ENCODE assay signal across 1 cellular context in genomic region chr18:10787293-10787901, GRCh38.
TF ChIP-seq lines count a peak whose summit lies in the region.

No MANE protein-coding gene starts in this region.

TF ChIP-seq in GM12878, 131 proteins besides CTCF, POLR2A, EP300 and RAD21 (continued from another document and continues in another):
- TF ChIP-seq BCL3 (IDR thresholded peaks at IDR 0.05; ENCODE audit: borderline replicate concordance, insufficient read depth, low read depth, low read length, poor library complexity, severe bottlenecking), result no peak
- TF ChIP-seq FOXM1 (IDR thresholded peaks at IDR 0.05; ENCODE audit: low read depth, low read length), result peak; percentile 81
- peak; percentile 87; the same call in 1 of the 2 replicates for TF ChIP-seq TBL1XR1 (IDR thresholded peaks at IDR 0.05; ENCODE audit: low read depth, low read length)
- TF ChIP-seq LARP7 (IDR thresholded peaks at IDR 0.05), result no peak
- TF ChIP-seq NR2C2 (IDR thresholded peaks at IDR 0.05; ENCODE audit: borderline replicate concordance, control insufficient read depth, insufficient read length, low read depth), result no peak
- no peak for TF ChIP-seq NR2F1 (conservative IDR thresholded peaks at IDR 0.05)
- no peak for TF ChIP-seq PAX8 (IDR thresholded peaks at IDR 0.05)
- TF ChIP-seq NKRF (conservative IDR thresholded peaks at IDR 0.05), result no peak
- TF ChIP-seq POLR2AphosphoS2 (IDR thresholded peaks at IDR 0.05; ENCODE audit: low read depth, low read length), result no peak
- peak; percentile 62 for TF ChIP-seq SKIL (IDR thresholded peaks at IDR 0.05; ENCODE audit: low read depth, poor library complexity, severe bottlenecking)
- no peak for TF ChIP-seq ZSCAN29 (IDR thresholded peaks at IDR 0.05)
- no peak for TF ChIP-seq ZNF687 (IDR thresholded peaks at IDR 0.05)
- TF ChIP-seq SMAD1 (IDR thresholded peaks at IDR 0.05; ENCODE audit: low read depth, partially characterized antibody), result no peak
- no peak for TF ChIP-seq ZZZ3 (IDR thresholded peaks at IDR 0.05; ENCODE audit: control insufficient read depth, insufficient read length, low read depth)
- no peak for TF ChIP-seq EZH2 (IDR thresholded peaks at IDR 0.05; ENCODE audit: borderline replicate concordance, control insufficient read depth, low read depth, low read length)
- no peak for TF ChIP-seq ATF3 (IDR thresholded peaks at IDR 0.05; ENCODE audit: borderline replicate concordance, extremely low read depth, low read depth, low read length)
- TF ChIP-seq MEF2B (IDR thresholded peaks at IDR 0.05; ENCODE audit: partially characterized antibody, poor library complexity, severe bottlenecking), result no peak
- TF ChIP-seq MTA2 (IDR thresholded peaks at IDR 0.05; ENCODE audit: low read depth), result peak; percentile 42; the same call in 1 of the 2 replicates
- TF ChIP-seq MLLT1 (IDR thresholded peaks at IDR 0.05), result peak; percentile 79
- no peak for TF ChIP-seq CHD1 (IDR thresholded peaks at IDR 0.05; ENCODE audit: low read depth, low read length)
- TF ChIP-seq RB1 (IDR thresholded peaks at IDR 0.05; ENCODE audit: borderline replicate concordance), result no peak
- no peak for TF ChIP-seq CHD2 (IDR thresholded peaks at IDR 0.05; ENCODE audit: borderline replicate concordance, low read depth, low read length)
- peak; percentile 27; the same call in 1 of the 2 replicates for TF ChIP-seq NFIC (IDR thresholded peaks at IDR 0.05; ENCODE audit: low read depth, low read length)
- no peak for TF ChIP-seq FOXK2 (IDR thresholded peaks at IDR 0.05)
- no peak for TF ChIP-seq REST (IDR thresholded peaks at IDR 0.05; ENCODE audit: low read depth, low read length)
- TF ChIP-seq RAD51 (IDR thresholded peaks at IDR 0.05), result no peak
- TF ChIP-seq MYB (IDR thresholded peaks at IDR 0.05; ENCODE audit: borderline replicate concordance, low read depth, low read length), result no peak
- TF ChIP-seq BCLAF1 (IDR thresholded peaks at IDR 0.05), result no peak
- TF ChIP-seq CUX1 (IDR thresholded peaks at IDR 0.05; ENCODE audit: insufficient replicate concordance, low read depth, low read length), result no peak
